ENCODE assay signal across 10 cellular contexts in genomic region chr17:40419559-40420331, GRCh38. TPM values are rescaled to one million over a fixed set of nuclear protein-coding genes. Genes with fewer than 3 reads are reported as not detected.
A peak's percentile ranks its signal among the peaks of the same experiment; 100 is the strongest.
DNase-seq lines count a peak whose midpoint lies in the region; ATAC-seq and TF ChIP-seq lines count a peak whose summit lies in the region.
"Had no signal": no experiment of that assay in that cellular context is flagged by ENCODE, and none has a peak within 500 bp of the region (broad histone marks: within the 10 kb centered on the region; RNA-seq: fewer than 3 reads in every experiment).

No MANE protein-coding gene starts in this region.

- WGBS in body of pancreas, 2 donors: 43 to 52% methylated on average over 10 to 11 of the region's 11 CpGs

- H3K27ac Mint-ChIP-seq in activated naive CD4-positive, alpha-beta T cell treated with anti-CD3 and anti-CD28 coated beads, Interleukin-2, amount 10 ng/mL, durations not matched to agents 7 days and 5 days: peak overlapping the region; percentile 83
- H3K27ac Mint-ChIP-seq in effector memory CD8-positive, alpha-beta T cell: no peak overlapping the region

- peak overlapping the region; percentile 66 for H3K4me3 Mint-ChIP-seq in activated naive CD4-positive, alpha-beta T cell treated with anti-CD3 and anti-CD28 coated beads, Interleukin-2, amount 10 ng/mL, durations not matched to agents 7 days and 5 days
- peak overlapping the region; percentile 41 to 43 for H3K4me3 Mint-ChIP-seq in effector memory CD8-positive, alpha-beta T cell

- TF ChIP-seq POLR2A in body of pancreas (IDR thresholded peaks at IDR 0.05) (no peak), vagina (IDR thresholded peaks at IDR 0.05) (no peak)

- CTCF ChIA-PET in activated naive CD4-positive, alpha-beta T cell treated with anti-CD3 and anti-CD28 coated beads, Interleukin-2, amount 10 ng/mL, durations not matched to agents 7 days and 5 days (lab: Charles Lee): interaction anchor here (1.4 to 5.5 kb wide), 4 partner anchors 14 to 116 kb away, joined by 3 to 52 read pairs (median 14); no protein-coding TSS in a partner anchor

- no peak overlapping the region for H3K9ac ChIP-seq in subcutaneous abdominal adipose tissue (ENCODE audit: low read length in 5 of 5)

- no peaks in the 10 kb centered on the region for H3K9me3 ChIP-seq in subcutaneous abdominal adipose tissue (ENCODE audit: control insufficient read depth in 5 of 5, low read length in 5 of 5)
- H3K9me3 ChIP-seq in body of pancreas: no peaks in the 10 kb centered on the region
- no peaks in the 10 kb centered on the region for H3K9me3 ChIP-seq in vagina

- H3K4me3 ChIP-seq in subcutaneous abdominal adipose tissue (ENCODE audit: low read depth in 1 of 5, low read length in 5 of 5) (no peak overlapping the region), body of pancreas (no peak overlapping the region), vagina (no peak overlapping the region)

- peaks cover 40% of the 10 kb centered on the region for H3K4me1 Mint-ChIP-seq in activated naive CD4-positive, alpha-beta T cell treated with anti-CD3 and anti-CD28 coated beads, Interleukin-2, amount 10 ng/mL, durations not matched to agents 7 days and 5 days
- H3K4me1 Mint-ChIP-seq in effector memory CD8-positive, alpha-beta T cell (ENCODE audit: low read depth in 2 of 2): peaks cover 5 to 14% of the 10 kb centered on the region in 2 donors

- H3K4me1 ChIP-seq in subcutaneous abdominal adipose tissue (ENCODE audit: control insufficient read depth in 5 of 5, insufficient read depth in 5 of 5, low read length in 5 of 5) (peaks cover 0 to 30% (median 26%) of the 10 kb centered on the region in 5 donors), body of pancreas (peaks cover 8% of the 10 kb centered on the region), vagina (peaks cover 7% of the 10 kb centered on the region)

- intact Hi-C loops in body of pancreas (cut with DNase I): no loop called here
- intact Hi-C loops in vagina (cut with DNase I): loop anchor here (10.0 kb wide), 1 partner anchor 55 kb away; the partner anchor contains the start of gene GJD3

- H3K36me3 ChIP-seq in subcutaneous abdominal adipose tissue (ENCODE audit: control insufficient read depth in 5 of 5, insufficient read depth in 5 of 5, low read length in 5 of 5): no peaks in the 10 kb centered on the region
- no peaks in the 10 kb centered on the region for H3K36me3 ChIP-seq in body of pancreas (replicated peaks in 1 of 2; ENCODE audit: insufficient read depth in 1 of 2, low read depth in 2 of 2)
- no peaks in the 10 kb centered on the region for H3K36me3 ChIP-seq in vagina

- peaks cover 6% of the 10 kb centered on the region for H3K27me3 Mint-ChIP-seq in activated naive CD4-positive, alpha-beta T cell treated with anti-CD3 and anti-CD28 coated beads, Interleukin-2, amount 10 ng/mL, durations not matched to agents 7 days and 5 days
- H3K27me3 Mint-ChIP-seq in effector memory CD8-positive, alpha-beta T cell: no peaks in the 10 kb centered on the region

- no peaks in the 10 kb centered on the region for H3K9me3 Mint-ChIP-seq in activated naive CD4-positive, alpha-beta T cell treated with anti-CD3 and anti-CD28 coated beads, Interleukin-2, amount 10 ng/mL, durations not matched to agents 7 days and 5 days
- H3K9me3 Mint-ChIP-seq in effector memory CD8-positive, alpha-beta T cell: no peaks in the 10 kb centered on the region

- peaks cover 14% of the 10 kb centered on the region for H3K36me3 Mint-ChIP-seq in activated naive CD4-positive, alpha-beta T cell treated with anti-CD3 and anti-CD28 coated beads, Interleukin-2, amount 10 ng/mL, durations not matched to agents 7 days and 5 days
- H3K36me3 Mint-ChIP-seq in effector memory CD8-positive, alpha-beta T cell (ENCODE audit: insufficient read depth): peaks cover 8% of the 10 kb centered on the region

- H3K27ac ChIP-seq in subcutaneous abdominal adipose tissue (ENCODE audit: low read depth, low read length) (peak overlapping the region; percentile 3), body of pancreas (no peak overlapping the region), vagina (no peak overlapping the region)

- no peak for ATAC-seq in effector memory CD8-positive, alpha-beta T cell (replicated peaks)
- no peak for ATAC-seq in body of pancreas
- ATAC-seq in GM21737 (IDR thresholded peaks at IDR 0.05; ENCODE audit: unreplicated experiment): no peak

- no peak for DNase-seq in activated naive CD4-positive, alpha-beta T cell treated with anti-CD3 and anti-CD28 coated beads, Interleukin-2, amount 10 ng/mL, durations not matched to agents 7 days and 5 days
- DNase-seq in activated naive CD4-positive, alpha-beta T cell treated with anti-CD3 and anti-CD28 coated beads, Interleukin-2, amount 50 U/mL, for 16 hours: no peak
- DNase-seq in NOMO-1 treated with DMSO at 0.1 percent for 48 hours (lab: John Stamatoyannopoulos, UW; ENCODE audit: unreplicated experiment) (peak; percentile 60), body of pancreas (no peak), vagina (ENCODE audit: extremely low spot score in 2 of 2) (no peak)
- DNase-seq in effector memory CD8-positive, alpha-beta T cell: no peak
- DNase-seq: central memory CD4-positive, alpha-beta T cell; NCI-H1694 treated with DMSO at 0.1 percent for 48 hours had no signal

- TF ChIP-seq CTCF in body of pancreas (IDR thresholded peaks at IDR 0.05) (no peak), vagina (IDR thresholded peaks at IDR 0.05) (no peak)

- H3K27me3 ChIP-seq in subcutaneous abdominal adipose tissue (ENCODE audit: control insufficient read depth in 5 of 5, insufficient read depth in 4 of 5, low read length in 5 of 5): peaks cover 0 to 4% (median 0%) of the 10 kb centered on the region in 5 donors
- H3K27me3 ChIP-seq in body of pancreas: peaks cover 0 to 6% of the 10 kb centered on the region in 2 donors
- H3K27me3 ChIP-seq in vagina: no peaks in the 10 kb centered on the region

RNA-seq across cellular contexts. Expression of gene TOP2A, which starts 2.0 kb away (rescaled TPM):
- under 1 TPM in 1 of 2 donors, not detected in 1; 0.33 TPM for total RNA-seq in body of pancreas
- total RNA-seq in vagina: 16.9 TPM

RNA-seq across cellular contexts. Expression of gene IGFBP4, which starts 23.5 kb away (rescaled TPM):
- total RNA-seq in body of pancreas (100 to 1,000 TPM in 1 of 2 donors, 10 to 100 TPM in 1; 88.7 to 315 TPM), vagina (700 TPM)

RNA-seq across cellular contexts. Expression of gene GJD3, which starts 55.2 kb away (rescaled TPM):
- 1 to 10 TPM in 1 of 2 donors, not detected in 1; 1.3 TPM for total RNA-seq in body of pancreas
- total RNA-seq in vagina: 12.0 TPM

Comparison
In these comparisons a context has a peak if more than half of its experiments do, and no peak if none do; other contexts are left out.
1. RNA of gene TOP2A, which starts 2.0 kb away (total RNA-seq): 16.9 TPM in vagina (single experiment); 0.33 TPM in body of pancreas; every median in the first group is over 10 times any median in the second.